ENCODE assay signal across 8 cellular contexts in the genomic region with DNA sequence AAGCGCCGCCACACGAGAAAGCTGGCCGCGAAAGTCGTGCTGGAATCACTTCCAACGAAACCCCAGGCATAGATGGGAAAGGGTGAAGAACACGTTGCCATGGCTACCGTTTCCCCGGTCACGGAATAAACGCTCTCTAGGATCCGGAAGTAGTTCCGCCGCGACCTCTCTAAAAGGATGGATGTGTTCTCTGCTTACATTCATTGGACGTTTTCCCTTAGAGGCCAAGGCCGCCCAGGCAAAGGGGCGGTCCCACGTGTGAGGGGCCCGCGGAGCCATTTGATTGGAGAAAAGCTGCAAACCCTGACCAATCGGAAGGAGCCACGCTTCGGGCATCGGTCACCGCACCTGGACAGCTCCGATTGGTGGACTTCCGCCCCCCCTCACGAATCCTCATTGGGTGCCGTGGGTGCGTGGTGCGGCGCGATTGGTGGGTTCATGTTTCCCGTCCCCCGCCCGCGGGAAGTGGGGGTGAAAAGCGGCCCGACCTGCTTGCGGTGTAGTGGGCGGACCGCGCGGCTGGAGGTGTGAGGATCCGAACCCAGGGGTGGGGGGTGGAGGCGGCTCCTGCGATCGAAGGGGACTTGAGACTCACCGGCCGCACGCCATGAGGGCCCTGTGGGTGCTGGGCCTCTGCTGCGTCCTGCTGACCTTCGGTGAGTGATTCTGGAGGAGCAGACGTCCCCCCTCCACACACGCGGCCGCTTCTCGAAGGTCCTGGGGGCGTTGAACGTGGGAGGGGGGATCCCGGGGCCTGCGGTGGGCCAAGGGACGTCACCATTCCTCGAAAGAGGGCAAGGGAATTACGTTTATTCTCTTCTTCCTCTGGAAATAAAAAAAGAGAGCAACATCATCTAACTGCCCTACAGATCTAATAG.
DNase-seq lines count a peak whose midpoint lies in the region; ATAC-seq and TF ChIP-seq lines count a peak whose summit lies in the region.

A gene (plus strand): TSS at position 502 of the 878 bp plus-strand sequence. CDS start 106 bp downstream, at position 608.

- H3K27ac Mint-ChIP-seq in activated naive CD4-positive, alpha-beta T cell treated with anti-CD3 and anti-CD28 coated beads, Interleukin-2, amount 50 U/mL, for 24 hours = peak within 1 kb of the TSS; percentile 100

- no peaks in the 10 kb centered on the region for H3K27me3 ChIP-seq in GM06990 (replicated peaks; ENCODE audit: control insufficient read depth, insufficient read depth, low read length)

- TF ChIP-seq CTCF in GM06990 (IDR thresholded peaks at IDR 0.05; ENCODE audit: insufficient read depth, low read length, poor library complexity, severe bottlenecking) = no peak

- H3K4me1 Mint-ChIP-seq in activated naive CD4-positive, alpha-beta T cell treated with anti-CD3 and anti-CD28 coated beads, Interleukin-2, amount 50 U/mL, for 24 hours = peaks cover 57% of the 10 kb centered on the region

- no peaks in the 10 kb centered on the region for H3K9me3 Mint-ChIP-seq in activated naive CD4-positive, alpha-beta T cell treated with anti-CD3 and anti-CD28 coated beads, Interleukin-2, amount 50 U/mL, for 24 hours

- H3K4me3 Mint-ChIP-seq in activated naive CD4-positive, alpha-beta T cell treated with anti-CD3 and anti-CD28 coated beads, Interleukin-2, amount 50 U/mL, for 24 hours = peak within 1 kb of the TSS; percentile 96

- ATAC-seq in HG02588 (IDR thresholded peaks at IDR 0.05; ENCODE audit: unreplicated experiment) (peak; percentile 62), SK-N-SH treated with all-trans-retinoic acid at 6 μM for 48 hours (peak; percentile 88)

- DNase-seq in GM06990 (ENCODE audit: extremely low read depth, insufficient read length) (peak; percentile 100), NCI-H1092 (lab: John Stamatoyannopoulos, UW) (peak; percentile 99), germinal center (ENCODE audit: low spot score) (peak; percentile 100), non-pigmented ciliary epithelial cell (ENCODE audit: low read depth) (peak; percentile 99), superior temporal gyrus (ENCODE audit: extremely low spot score) (peak; percentile 100)

- H3K27me3 Mint-ChIP-seq in activated naive CD4-positive, alpha-beta T cell treated with anti-CD3 and anti-CD28 coated beads, Interleukin-2, amount 50 U/mL, for 24 hours = no peaks in the 10 kb centered on the region

- H3K4me3 ChIP-seq in GM06990 (replicated peaks; ENCODE audit: low read depth, low read length) = peak within 1 kb of the TSS; percentile 99

- peaks cover 20% of the 10 kb centered on the region for H3K36me3 Mint-ChIP-seq in activated naive CD4-positive, alpha-beta T cell treated with anti-CD3 and anti-CD28 coated beads, Interleukin-2, amount 50 U/mL, for 24 hours

- H3K36me3 ChIP-seq in GM06990 (ENCODE audit: control insufficient read depth, insufficient read depth, low read length) = peaks cover 7% of the 10 kb centered on the region

TF ChIP-seq in SK-N-SH treated with all-trans-retinoic acid at 6 μM for 48 hours, 23 proteins besides CTCF, POLR2A, EP300 and RAD21:
- TF ChIP-seq, protein P1, sequence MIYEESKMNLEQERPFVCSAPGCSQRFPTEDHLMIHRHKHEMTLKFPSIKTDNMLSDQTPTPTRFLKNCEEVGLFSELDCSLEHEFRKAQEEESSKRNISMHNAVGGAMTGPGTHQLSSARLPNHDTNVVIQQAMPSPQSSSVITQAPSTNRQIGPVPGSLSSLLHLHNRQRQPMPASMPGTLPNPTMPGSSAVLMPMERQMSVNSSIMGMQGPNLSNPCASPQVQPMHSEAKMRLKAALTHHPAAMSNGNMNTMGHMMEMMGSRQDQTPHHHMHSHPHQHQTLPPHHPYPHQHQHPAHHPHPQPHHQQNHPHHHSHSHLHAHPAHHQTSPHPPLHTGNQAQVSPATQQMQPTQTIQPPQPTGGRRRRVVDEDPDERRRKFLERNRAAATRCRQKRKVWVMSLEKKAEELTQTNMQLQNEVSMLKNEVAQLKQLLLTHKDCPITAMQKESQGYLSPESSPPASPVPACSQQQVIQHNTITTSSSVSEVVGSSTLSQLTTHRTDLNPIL (CRISPR knock-in tag; IDR thresholded peaks at IDR 0.05; ENCODE audit: low read depth) = no peak
- TF ChIP-seq ZNF8 (CRISPR knock-in tag; IDR thresholded peaks at IDR 0.05) (no peak), ZNF70 (CRISPR knock-in tag; IDR thresholded peaks at IDR 0.05) (no peak), BACH2 (CRISPR knock-in tag; IDR thresholded peaks at IDR 0.05; ENCODE audit: borderline replicate concordance) (no peak), TOX (CRISPR knock-in tag; IDR thresholded peaks at IDR 0.05; ENCODE audit: borderline replicate concordance) (no peak), ESRRG (CRISPR knock-in tag; IDR thresholded peaks at IDR 0.05) (no peak)
- TF ChIP-seq, protein P2, sequence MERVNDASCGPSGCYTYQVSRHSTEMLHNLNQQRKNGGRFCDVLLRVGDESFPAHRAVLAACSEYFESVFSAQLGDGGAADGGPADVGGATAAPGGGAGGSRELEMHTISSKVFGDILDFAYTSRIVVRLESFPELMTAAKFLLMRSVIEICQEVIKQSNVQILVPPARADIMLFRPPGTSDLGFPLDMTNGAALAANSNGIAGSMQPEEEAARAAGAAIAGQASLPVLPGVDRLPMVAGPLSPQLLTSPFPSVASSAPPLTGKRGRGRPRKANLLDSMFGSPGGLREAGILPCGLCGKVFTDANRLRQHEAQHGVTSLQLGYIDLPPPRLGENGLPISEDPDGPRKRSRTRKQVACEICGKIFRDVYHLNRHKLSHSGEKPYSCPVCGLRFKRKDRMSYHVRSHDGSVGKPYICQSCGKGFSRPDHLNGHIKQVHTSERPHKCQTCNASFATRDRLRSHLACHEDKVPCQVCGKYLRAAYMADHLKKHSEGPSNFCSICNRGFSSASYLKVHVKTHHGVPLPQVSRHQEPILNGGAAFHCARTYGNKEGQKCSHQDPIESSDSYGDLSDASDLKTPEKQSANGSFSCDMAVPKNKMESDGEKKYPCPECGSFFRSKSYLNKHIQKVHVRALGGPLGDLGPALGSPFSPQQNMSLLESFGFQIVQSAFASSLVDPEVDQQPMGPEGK (CRISPR knock-in tag; IDR thresholded peaks at IDR 0.05; ENCODE audit: borderline replicate concordance) = peak; percentile 77; the same call in 1 of the 2 replicates
- TF ChIP-seq, protein P3, sequence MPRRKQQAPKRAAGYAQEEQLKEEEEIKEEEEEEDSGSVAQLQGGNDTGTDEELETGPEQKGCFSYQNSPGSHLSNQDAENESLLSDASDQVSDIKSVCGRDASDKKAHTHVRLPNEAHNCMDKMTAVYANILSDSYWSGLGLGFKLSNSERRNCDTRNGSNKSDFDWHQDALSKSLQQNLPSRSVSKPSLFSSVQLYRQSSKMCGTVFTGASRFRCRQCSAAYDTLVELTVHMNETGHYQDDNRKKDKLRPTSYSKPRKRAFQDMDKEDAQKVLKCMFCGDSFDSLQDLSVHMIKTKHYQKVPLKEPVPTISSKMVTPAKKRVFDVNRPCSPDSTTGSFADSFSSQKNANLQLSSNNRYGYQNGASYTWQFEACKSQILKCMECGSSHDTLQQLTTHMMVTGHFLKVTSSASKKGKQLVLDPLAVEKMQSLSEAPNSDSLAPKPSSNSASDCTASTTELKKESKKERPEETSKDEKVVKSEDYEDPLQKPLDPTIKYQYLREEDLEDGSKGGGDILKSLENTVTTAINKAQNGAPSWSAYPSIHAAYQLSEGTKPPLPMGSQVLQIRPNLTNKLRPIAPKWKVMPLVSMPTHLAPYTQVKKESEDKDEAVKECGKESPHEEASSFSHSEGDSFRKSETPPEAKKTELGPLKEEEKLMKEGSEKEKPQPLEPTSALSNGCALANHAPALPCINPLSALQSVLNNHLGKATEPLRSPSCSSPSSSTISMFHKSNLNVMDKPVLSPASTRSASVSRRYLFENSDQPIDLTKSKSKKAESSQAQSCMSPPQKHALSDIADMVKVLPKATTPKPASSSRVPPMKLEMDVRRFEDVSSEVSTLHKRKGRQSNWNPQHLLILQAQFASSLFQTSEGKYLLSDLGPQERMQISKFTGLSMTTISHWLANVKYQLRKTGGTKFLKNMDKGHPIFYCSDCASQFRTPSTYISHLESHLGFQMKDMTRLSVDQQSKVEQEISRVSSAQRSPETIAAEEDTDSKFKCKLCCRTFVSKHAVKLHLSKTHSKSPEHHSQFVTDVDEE (CRISPR knock-in tag; IDR thresholded peaks at IDR 0.05) = peak; percentile 19; the same call in 1 of the 2 replicates

Comparison
In these comparisons a context has a peak if more than half of its experiments do, and no peak if none do; other contexts are left out.
1. Peak in every context shown above with its lines: DNase-seq, ATAC-seq and H3K4me3 ChIP-seq.